ENCODE assay signal across 9 cellular contexts in genomic region chr19:19820774-19821315, GRCh38. TPM values are rescaled to one million over a fixed set of nuclear protein-coding genes. Genes with fewer than 3 reads are reported as not detected.
A peak's percentile ranks its signal among the peaks of the same experiment; 100 is the strongest.
DNase-seq lines count a peak whose midpoint lies in the region; FAIRE-seq and TF ChIP-seq lines count a peak whose summit lies in the region.
"Had no signal": no experiment of that assay in that cellular context is flagged by ENCODE, and none has a peak within 500 bp of the region (broad histone marks: within the 10 kb centered on the region; RNA-seq: fewer than 3 reads in every experiment).

No MANE protein-coding gene starts in this region.

- DNase-seq in SK-N-MC (ENCODE audit: low read depth, low spot score) (no peak), epithelial cell of proximal tubule (ENCODE audit: low read depth) (no peak), COR-L47 (lab: John Stamatoyannopoulos, UW) (no peak), GF-D8 (lab: John Stamatoyannopoulos, UW) (no peak), D721Med (ENCODE audit: insufficient read length, low spot score) (no peak), NCI-H510A treated with DMSO at 0.1 percent for 48 hours (lab: John Stamatoyannopoulos, UW) (no peak)

- FAIRE-seq in D721Med (lab: Jason Lieb, UNC) = no peak

- H3K36me3 ChIP-seq in SK-N-MC (ENCODE audit: insufficient read depth, low read length) (peaks cover 19% of the 10 kb centered on the region), rectal smooth muscle tissue (ENCODE audit: control insufficient read depth, insufficient read depth, low read length) (no peaks in the 10 kb centered on the region)

- peak overlapping the region; percentile 82 for H3K4me3 ChIP-seq in GM12875 (ENCODE audit: low read depth, low read length)
- H3K4me3 ChIP-seq in SK-N-MC = peak overlapping the region; percentile 87
- peak overlapping the region; percentile 94 for H3K4me3 ChIP-seq in epithelial cell of proximal tubule (ENCODE audit: low read depth, low read length)
- H3K4me3 ChIP-seq in rectal smooth muscle tissue (ENCODE audit: low read length) = peak overlapping the region; percentile 90

- peaks cover 8% of the 10 kb centered on the region; the same call in 1 of the 2 replicates for H3K9me3 ChIP-seq in SK-N-MC (ENCODE audit: low read depth, low read length)

- H3K4me1 ChIP-seq in rectal smooth muscle tissue (ENCODE audit: control insufficient read depth, insufficient read depth, low read length) = no peaks in the 10 kb centered on the region

- H3K27ac ChIP-seq in SK-N-MC (no peak overlapping the region), rectal smooth muscle tissue (ENCODE audit: low read depth, low read length) (peak overlapping the region; percentile 94)

- H3K9ac ChIP-seq in SK-N-MC (ENCODE audit: insufficient read length) (peak overlapping the region; percentile 90), rectal smooth muscle tissue (ENCODE audit: low read length) (peak overlapping the region; percentile 89)

- TF ChIP-seq CTCF in GM12875 (IDR thresholded peaks at IDR 0.05; ENCODE audit: borderline replicate concordance, insufficient read depth, low read depth, low read length) (no peak), epithelial cell of proximal tubule (conservative IDR thresholded peaks at IDR 0.05; ENCODE audit: low read depth, low read length) (no peak), D721Med (IDR thresholded peaks at IDR 0.05; ENCODE audit: insufficient read depth, missing control alignments) (no peak)

- no peaks in the 10 kb centered on the region for H3K27me3 ChIP-seq in rectal smooth muscle tissue (ENCODE audit: control insufficient read depth, insufficient read depth, low read length)

RNA-seq across cellular contexts. Expression of gene ZNF506, which starts 0.7 kb away (rescaled TPM):
- 10.4 and 12.8 TPM in 2 replicates for total RNA-seq in epithelial cell of proximal tubule

RNA-seq across cellular contexts. Expression of gene ZNF253, which starts 44.8 kb away (rescaled TPM):
- total RNA-seq in epithelial cell of proximal tubule = 6.9 and 8.1 TPM in 2 replicates
- total RNA-seq: HT1080 had no signal
